ENCODE assay signal across 1 cellular context in genomic region chr10:53013201-53013808, GRCh38.
TF ChIP-seq lines count a peak whose summit lies in the region.

No MANE protein-coding gene starts in this region.

TF ChIP-seq in GM23338, 12 proteins besides CTCF, POLR2A, EP300 and RAD21 (continued from another document):
- no peak for TF ChIP-seq REST (IDR thresholded peaks at IDR 0.05; ENCODE audit: unreplicated experiment)
- no peak for TF ChIP-seq EZH2 (IDR thresholded peaks at IDR 0.05; ENCODE audit: low read depth, unreplicated experiment)
- TF ChIP-seq ZNF462 (CRISPR knock-in tag; IDR thresholded peaks at IDR 0.05), result no peak
- TF ChIP-seq CREB1 (CRISPR knock-in tag; IDR thresholded peaks at IDR 0.05; ENCODE audit: low read depth), result no peak
- TF ChIP-seq STAT1 (IDR thresholded peaks at IDR 0.05; ENCODE audit: unreplicated experiment), result no peak
- TF ChIP-seq JUNB (IDR thresholded peaks at IDR 0.05; ENCODE audit: unreplicated experiment), result no peak
- TF ChIP-seq ETS1 (IDR thresholded peaks at IDR 0.05), result no peak
